In genomic region chr1:43481481-43481880, GRCh38 we compare ENCODE assay signal across 1 cellular context.
TF ChIP-seq lines count a peak whose summit lies in the region.

No MANE protein-coding gene starts in this region.

TF ChIP-seq in K562, 482 proteins besides CTCF, POLR2A, EP300 and RAD21:
- TF ChIP-seq KHSRP (IDR thresholded peaks at IDR 0.05) (no peak), CHD1 (IDR thresholded peaks at IDR 0.05; ENCODE audit: low read length) (no peak), HDAC2 (IDR thresholded peaks at IDR 0.05) (no peak), ZNF316 (IDR thresholded peaks at IDR 0.05) (peak; percentile 32; the same call in 1 of the 2 replicates), ARID2 (IDR thresholded peaks at IDR 0.05) (no peak)
